ENCODE assay signal across 18 cellular contexts in the genomic region with DNA sequence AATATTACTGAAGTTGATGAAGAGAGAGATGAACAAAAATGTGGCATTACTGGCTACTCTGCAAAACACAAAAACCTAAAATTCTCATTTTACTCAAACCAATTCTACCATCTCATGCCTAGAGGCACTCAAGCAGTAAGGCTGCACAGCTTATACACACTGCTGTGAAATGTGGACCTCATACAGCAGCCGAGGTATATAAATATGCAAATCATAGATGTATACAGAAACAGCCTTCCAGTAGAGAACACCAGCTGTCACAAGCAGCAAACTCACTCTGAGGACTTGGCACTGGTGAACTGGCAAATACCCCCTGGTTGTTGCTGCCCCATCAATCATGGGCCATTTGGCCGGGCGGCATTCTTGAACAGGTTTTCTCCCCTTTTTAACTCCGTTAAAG.
A peak's percentile ranks its signal among the peaks of the same experiment; 100 is the strongest.
DNase-seq lines count a peak whose midpoint lies in the region; ATAC-seq, FAIRE-seq and TF ChIP-seq lines count a peak whose summit lies in the region.
"Had no signal": no experiment of that assay in that cellular context is flagged by ENCODE, and none has a peak within 500 bp of the region (broad histone marks: within the 10 kb centered on the region; RNA-seq: fewer than 3 reads in every experiment).

No MANE protein-coding gene starts in this region.

- no peak overlapping the region for H3K4me2 ChIP-seq in GM12878 (ENCODE audit: control insufficient read depth, insufficient read depth)

- no TSS peak for BruUV-seq in GM12878 (replicated peaks; lab: Mats Ljungman, UMichigan)

- in situ Hi-C loops in GM12878 (cut with MboI): no loop called here

- H3K79me2 ChIP-seq in GM12878 (ENCODE audit: control insufficient read depth, insufficient read depth, low read length): no peaks in the 10 kb centered on the region

- CTCF ChIA-PET in GM12878 (lab: Yijun Ruan, JAX): no interaction called here

- no peak for FAIRE-seq in GM12878 (lab: Jason Lieb, UNC)
- FAIRE-seq in small intestine (lab: Jason Lieb, UNC): no peak
- FAIRE-seq: HTR-8/SVneo had no signal

- H3K9me3 ChIP-seq in GM12878 (replicated peaks; ENCODE audit: control insufficient read depth, insufficient read depth, low read length) (no peaks in the 10 kb centered on the region), small intestine (ENCODE audit: control insufficient read depth, low read depth) (no peaks in the 10 kb centered on the region)

- no peak for TF ChIP-seq CTCF in GM12878 (IDR thresholded peaks at IDR 0.05 in 2 of 3, conservative IDR thresholded peaks at IDR 0.05 in 1 of 3; ENCODE audit: control insufficient read depth in 2 of 3, extremely low read depth in 1 of 3, insufficient read depth in 1 of 3, low read depth in 3 of 3, low read length in 3 of 3)

- H3K27me3 ChIP-seq in GM12878 (replicated peaks in 1 of 2; ENCODE audit: control insufficient read depth in 2 of 2, insufficient read depth in 2 of 2, low read length in 1 of 2) (no peaks in the 10 kb centered on the region), small intestine (ENCODE audit: control insufficient read depth in 2 of 2, insufficient read depth in 2 of 2, low read length in 2 of 2) (no peaks in the 10 kb centered on the region)

- DNase-seq in GM12878 (ENCODE audit: low read depth, low spot score) (no peak), head of caudate nucleus (no peak), NCI-H2227 (lab: John Stamatoyannopoulos, UW; ENCODE audit: unreplicated experiment) (no peak), small intestine (no peak), GDM1 (lab: John Stamatoyannopoulos, UW) (no peak)
- DNase-seq: activated CD4-positive, alpha-beta T cell treated with anti-CD3 and anti-CD28 coated beads, Interleukin-2, amount 10 ng/mL, durations not matched to agents 7 days and 5 days; activated gamma-delta T cell; midbrain; NCI-H146; stimulated activated CD4-positive, alpha-beta T cell treated with anti-CD3 and anti-CD28 coated beads, Interleukin-2, amount 100 ng/mL, for 24 hours; stimulated activated naive CD4-positive, alpha-beta T cell treated with Interleukin-2 at 50 U/mL for 16 hours; T-cell had no signal

- H2AFZ ChIP-seq in GM12878 (ENCODE audit: control insufficient read depth, low read depth, low read length): no peak overlapping the region

- TF ChIP-seq RAD21 in GM12878 (IDR thresholded peaks at IDR 0.05; ENCODE audit: insufficient read depth, low read depth, low read length): no peak

- H3K4me3 ChIP-seq in GM12878 (no peak overlapping the region), small intestine (ENCODE audit: low read depth in 1 of 2, low read length in 2 of 2) (no peak overlapping the region)

- SMC1A ChIA-PET in GM12878 (lab: Charles Lee; ENCODE audit: uncharacterized antibody, unreplicated experiment): interaction anchor here (1.1 to 1.5 kb wide), 4 partner anchors 15 to 34 kb away, joined by 3 to 6 read pairs (median 4); no protein-coding TSS in a partner anchor

- peak; percentile 93 for ATAC-seq in GM18870 (IDR thresholded peaks at IDR 0.05; ENCODE audit: unreplicated experiment)
- ATAC-seq in GM21825 (IDR thresholded peaks at IDR 0.05; ENCODE audit: unreplicated experiment): peak; percentile 80
- ATAC-seq in HG03280 (IDR thresholded peaks at IDR 0.05; ENCODE audit: unreplicated experiment): peak; percentile 80
- peak; percentile 85 for ATAC-seq in GM12878
- ATAC-seq: esophagus mucosa, T-cell had no signal

- POLR2A ChIA-PET in GM12878 (lab: Charles Lee): no interaction called here

- no peak overlapping the region for H3K9ac ChIP-seq in GM12878 (ENCODE audit: control insufficient read depth, insufficient read depth, low read length)

- WGBS in GM12878 (ENCODE audit: insufficient coverage, insufficient replicate concordance, low lambda C conversion rate, missing lambda C conversion rate): 1% methylated on average over 4 of the region's 4 CpGs
- WGBS in small intestine, 3 donors: 68 to 76% (median 73%) methylated on average over 4 of the region's 4 CpGs

- no peak for TF ChIP-seq EP300 in GM12878 (IDR thresholded peaks at IDR 0.05; ENCODE audit: borderline replicate concordance in 1 of 2, control insufficient read depth in 1 of 2, low read depth in 2 of 2, low read length in 2 of 2)

- H3K4me1 ChIP-seq in GM12878 (ENCODE audit: control insufficient read depth, insufficient read depth, low read length): no peaks in the 10 kb centered on the region
- no peaks in the 10 kb centered on the region for H3K4me1 ChIP-seq in small intestine (ENCODE audit: control insufficient read depth in 2 of 2, insufficient read depth in 1 of 2, low read depth in 1 of 2, low read length in 1 of 2)

- H3K27ac ChIP-seq in GM12878 (ENCODE audit: control insufficient read depth, insufficient read depth) (no peak overlapping the region), small intestine (ENCODE audit: low read depth in 1 of 2, low read length in 1 of 2) (no peak overlapping the region)
- H3K27ac ChIP-seq: C4-2B had no signal

- no peaks in the 10 kb centered on the region for H4K20me1 ChIP-seq in GM12878 (ENCODE audit: control insufficient read depth, insufficient read depth)

- RAD21 ChIA-PET in GM12878 (lab: Charles Lee; ENCODE audit: unreplicated experiment): no interaction called here

- intact Hi-C loops in GM12878 (cut with micrococcal nuclease; ENCODE audit: unreplicated experiment) (no loop called here), head of caudate nucleus (cut with DNase I) (no loop called here)

- TF ChIP-seq POLR2A in GM12878 (IDR thresholded peaks at IDR 0.05; ENCODE audit: low read depth, low read length): no peak

- H3K36me3 ChIP-seq in GM12878 (ENCODE audit: control insufficient read depth in 2 of 2, insufficient read depth in 2 of 2, low read length in 1 of 2): no peaks in the 10 kb centered on the region
- H3K36me3 ChIP-seq in small intestine (ENCODE audit: control insufficient read depth in 2 of 2, insufficient read depth in 2 of 2, low read length in 2 of 2): no peaks in the 10 kb centered on the region

TF ChIP-seq in GM12878, 131 proteins besides CTCF, POLR2A, EP300 and RAD21:
- TF ChIP-seq, protein P1, sequence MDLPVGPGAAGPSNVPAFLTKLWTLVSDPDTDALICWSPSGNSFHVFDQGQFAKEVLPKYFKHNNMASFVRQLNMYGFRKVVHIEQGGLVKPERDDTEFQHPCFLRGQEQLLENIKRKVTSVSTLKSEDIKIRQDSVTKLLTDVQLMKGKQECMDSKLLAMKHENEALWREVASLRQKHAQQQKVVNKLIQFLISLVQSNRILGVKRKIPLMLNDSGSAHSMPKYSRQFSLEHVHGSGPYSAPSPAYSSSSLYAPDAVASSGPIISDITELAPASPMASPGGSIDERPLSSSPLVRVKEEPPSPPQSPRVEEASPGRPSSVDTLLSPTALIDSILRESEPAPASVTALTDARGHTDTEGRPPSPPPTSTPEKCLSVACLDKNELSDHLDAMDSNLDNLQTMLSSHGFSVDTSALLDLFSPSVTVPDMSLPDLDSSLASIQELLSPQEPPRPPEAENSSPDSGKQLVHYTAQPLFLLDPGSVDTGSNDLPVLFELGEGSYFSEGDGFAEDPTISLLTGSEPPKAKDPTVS (IDR thresholded peaks at IDR 0.05; ENCODE audit: low read depth, low read length): no peak
- TF ChIP-seq IKZF2 (IDR thresholded peaks at IDR 0.05) (no peak), ZNF207 (IDR thresholded peaks at IDR 0.05; ENCODE audit: borderline replicate concordance) (no peak), MYB (IDR thresholded peaks at IDR 0.05; ENCODE audit: borderline replicate concordance, low read depth, low read length) (no peak), POU2F2 (IDR thresholded peaks at IDR 0.05; ENCODE audit: borderline replicate concordance, low read depth, low read length) (no peak), GABPA (IDR thresholded peaks at IDR 0.05; ENCODE audit: low read depth) (no peak), ZNF384 (IDR thresholded peaks at IDR 0.05; ENCODE audit: borderline replicate concordance, low read depth, low read length) (no peak)
- TF ChIP-seq, protein P2, sequence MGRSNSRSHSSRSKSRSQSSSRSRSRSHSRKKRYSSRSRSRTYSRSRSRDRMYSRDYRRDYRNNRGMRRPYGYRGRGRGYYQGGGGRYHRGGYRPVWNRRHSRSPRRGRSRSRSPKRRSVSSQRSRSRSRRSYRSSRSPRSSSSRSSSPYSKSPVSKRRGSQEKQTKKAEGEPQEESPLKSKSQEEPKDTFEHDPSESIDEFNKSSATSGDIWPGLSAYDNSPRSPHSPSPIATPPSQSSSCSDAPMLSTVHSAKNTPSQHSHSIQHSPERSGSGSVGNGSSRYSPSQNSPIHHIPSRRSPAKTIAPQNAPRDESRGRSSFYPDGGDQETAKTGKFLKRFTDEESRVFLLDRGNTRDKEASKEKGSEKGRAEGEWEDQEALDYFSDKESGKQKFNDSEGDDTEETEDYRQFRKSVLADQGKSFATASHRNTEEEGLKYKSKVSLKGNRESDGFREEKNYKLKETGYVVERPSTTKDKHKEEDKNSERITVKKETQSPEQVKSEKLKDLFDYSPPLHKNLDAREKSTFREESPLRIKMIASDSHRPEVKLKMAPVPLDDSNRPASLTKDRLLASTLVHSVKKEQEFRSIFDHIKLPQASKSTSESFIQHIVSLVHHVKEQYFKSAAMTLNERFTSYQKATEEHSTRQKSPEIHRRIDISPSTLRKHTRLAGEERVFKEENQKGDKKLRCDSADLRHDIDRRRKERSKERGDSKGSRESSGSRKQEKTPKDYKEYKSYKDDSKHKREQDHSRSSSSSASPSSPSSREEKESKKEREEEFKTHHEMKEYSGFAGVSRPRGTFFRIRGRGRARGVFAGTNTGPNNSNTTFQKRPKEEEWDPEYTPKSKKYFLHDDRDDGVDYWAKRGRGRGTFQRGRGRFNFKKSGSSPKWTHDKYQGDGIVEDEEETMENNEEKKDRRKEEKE (IDR thresholded peaks at IDR 0.05): no peak
- TF ChIP-seq, protein P3, sequence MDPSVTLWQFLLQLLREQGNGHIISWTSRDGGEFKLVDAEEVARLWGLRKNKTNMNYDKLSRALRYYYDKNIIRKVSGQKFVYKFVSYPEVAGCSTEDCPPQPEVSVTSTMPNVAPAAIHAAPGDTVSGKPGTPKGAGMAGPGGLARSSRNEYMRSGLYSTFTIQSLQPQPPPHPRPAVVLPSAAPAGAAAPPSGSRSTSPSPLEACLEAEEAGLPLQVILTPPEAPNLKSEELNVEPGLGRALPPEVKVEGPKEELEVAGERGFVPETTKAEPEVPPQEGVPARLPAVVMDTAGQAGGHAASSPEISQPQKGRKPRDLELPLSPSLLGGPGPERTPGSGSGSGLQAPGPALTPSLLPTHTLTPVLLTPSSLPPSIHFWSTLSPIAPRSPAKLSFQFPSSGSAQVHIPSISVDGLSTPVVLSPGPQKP (IDR thresholded peaks at IDR 0.05; ENCODE audit: low read depth, low read length): no peak
